8 cellular contexts compared by ENCODE assay signal in the genomic region with DNA sequence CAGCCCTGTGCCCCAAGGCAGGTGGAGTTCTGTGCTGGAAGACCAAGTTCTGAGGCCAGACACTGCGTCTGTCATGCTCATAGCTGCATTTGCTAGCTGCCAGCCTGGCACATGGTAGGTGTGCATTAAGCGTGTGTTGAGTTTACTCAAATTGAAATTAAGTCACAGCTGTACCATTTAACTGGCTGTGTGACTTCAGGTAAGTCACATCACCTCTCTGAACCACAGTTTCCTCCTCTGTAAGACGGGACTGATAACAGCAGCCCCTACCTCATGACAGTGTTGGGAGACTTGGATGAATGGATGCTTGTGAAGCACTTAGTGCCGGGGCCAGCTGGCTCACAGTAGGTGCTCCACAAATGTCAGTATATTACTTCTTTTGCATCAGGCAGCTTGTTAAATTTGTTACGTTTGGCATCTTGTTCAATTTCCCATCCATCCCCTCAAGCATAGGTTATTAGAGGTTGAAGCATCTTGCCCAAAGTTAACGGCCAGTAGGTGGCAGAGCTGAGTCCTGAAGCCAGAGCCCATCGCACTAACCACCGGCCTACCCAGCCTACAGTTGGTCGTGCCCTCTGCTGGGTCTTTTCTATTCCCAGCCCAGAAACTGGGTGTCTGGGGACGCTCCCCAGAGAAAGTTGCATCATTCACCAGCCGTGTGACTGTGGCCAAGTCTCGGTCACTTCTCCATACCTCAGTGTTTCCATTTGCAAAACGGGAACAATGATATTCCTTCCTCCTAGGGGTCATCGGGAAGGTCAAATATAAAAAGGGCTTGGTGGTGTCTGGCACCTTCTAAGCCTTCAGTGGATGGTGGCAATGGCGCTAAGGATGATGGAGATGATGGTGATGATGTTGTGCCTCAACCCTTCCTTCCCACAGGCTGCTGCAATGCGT. TPM values are rescaled to one million over a fixed set of nuclear protein-coding genes. Genes with fewer than 3 reads are reported as not detected.
DNase-seq lines count a peak whose midpoint lies in the region; ATAC-seq and TF ChIP-seq lines count a peak whose summit lies in the region.

No MANE protein-coding gene starts in this region.

- DNase-seq in NCI-H2196 (lab: John Stamatoyannopoulos, UW; ENCODE audit: unreplicated experiment) (peak; percentile 11), NCI-H2196 treated with DMSO at 0.1 percent for 48 hours (lab: John Stamatoyannopoulos, UW; ENCODE audit: unreplicated experiment) (no peak), NOMO-1 (lab: John Stamatoyannopoulos, UW; ENCODE audit: unreplicated experiment in 2 of 2) (peak; percentile 19 to 56), esophagus squamous epithelium (lab: John Stamatoyannopoulos, UW) (no peak), middle frontal gyrus (ENCODE audit: extremely low spot score, low spot score) (no peak)
- peak; percentile 30 for DNase-seq in activated CD8-positive, alpha-beta memory T cell treated with anti-CD3 and anti-CD28 coated beads, Interleukin-2, amount 50 U/mL, for 24 hours (ENCODE audit: extremely low read depth)

- no peak for ATAC-seq in HG03457 (IDR thresholded peaks at IDR 0.05; ENCODE audit: unreplicated experiment)

- H3K27ac ChIP-seq in esophagus squamous epithelium (no peak overlapping the region), parathyroid adenoma (no peak overlapping the region)

- H3K36me3 ChIP-seq in esophagus squamous epithelium: no peaks in the 10 kb centered on the region
- H3K36me3 ChIP-seq in parathyroid adenoma (ENCODE audit: control insufficient read depth, insufficient read depth, low read length): no peaks in the 10 kb centered on the region

- TF ChIP-seq CTCF in esophagus squamous epithelium (IDR thresholded peaks at IDR 0.05): peak; percentile 15 to 58 (median 39)
- TF ChIP-seq CTCF in parathyroid adenoma (IDR thresholded peaks at IDR 0.05): peak; percentile 54

- no peak overlapping the region for H2AFZ ChIP-seq in parathyroid adenoma

- peaks cover 0 to 8% (median 0%) of the 10 kb centered on the region in 3 donors for H3K4me1 ChIP-seq in esophagus squamous epithelium
- H3K4me1 ChIP-seq in parathyroid adenoma: no peaks in the 10 kb centered on the region

- H3K9me3 ChIP-seq in esophagus squamous epithelium: no peaks in the 10 kb centered on the region
- no peaks in the 10 kb centered on the region for H3K9me3 ChIP-seq in parathyroid adenoma (ENCODE audit: control insufficient read depth, low read length)

- 49 to 50% methylated on average over 13 to 16 of the region's 16 CpGs for WGBS in esophagus squamous epithelium, 2 donors

- TF ChIP-seq POLR2A in esophagus squamous epithelium (IDR thresholded peaks at IDR 0.05): no peak

- H3K79me2 ChIP-seq in parathyroid adenoma: no peaks in the 10 kb centered on the region

- H3K4me3 ChIP-seq in esophagus squamous epithelium (no peak overlapping the region), parathyroid adenoma (ENCODE audit: low read depth, low read length) (no peak overlapping the region)

- no peak overlapping the region for H3K4me2 ChIP-seq in parathyroid adenoma (ENCODE audit: low read length)

- peaks cover 0 to 6% (median 0%) of the 10 kb centered on the region in 4 donors for H3K27me3 ChIP-seq in esophagus squamous epithelium
- no peaks in the 10 kb centered on the region for H3K27me3 ChIP-seq in parathyroid adenoma (ENCODE audit: control insufficient read depth, insufficient read depth, low read length)

- H3K9ac ChIP-seq in parathyroid adenoma: no peak overlapping the region

- intact Hi-C loops in esophagus squamous epithelium (cut with DNase I): no loop called here

RNA-seq across cellular contexts. Expression of a gene that starts 4.5 kb away (rescaled TPM):
- not detected for total RNA-seq in esophagus squamous epithelium

RNA-seq across cellular contexts. Expression of a gene that starts 27.0 kb away (rescaled TPM):
- 10 to 100 TPM; 10.1 to 25.5 (median 12.6) TPM for total RNA-seq in esophagus squamous epithelium

Comparison
In these comparisons a context has a peak if more than half of its experiments do, and no peak if none do; other contexts are left out.
1. DNase-seq: peak in NCI-H2196 (single experiment), NOMO-1 (2 of 2) and activated CD8-positive, alpha-beta memory T cell treated with anti-CD3 and anti-CD28 coated beads, Interleukin-2, amount 50 U/mL, for 24 hours (single experiment); none in NCI-H2196 treated with DMSO at 0.1 percent for 48 hours (single experiment), esophagus squamous epithelium (single experiment) and middle frontal gyrus (single experiment).